In the genomic region with DNA sequence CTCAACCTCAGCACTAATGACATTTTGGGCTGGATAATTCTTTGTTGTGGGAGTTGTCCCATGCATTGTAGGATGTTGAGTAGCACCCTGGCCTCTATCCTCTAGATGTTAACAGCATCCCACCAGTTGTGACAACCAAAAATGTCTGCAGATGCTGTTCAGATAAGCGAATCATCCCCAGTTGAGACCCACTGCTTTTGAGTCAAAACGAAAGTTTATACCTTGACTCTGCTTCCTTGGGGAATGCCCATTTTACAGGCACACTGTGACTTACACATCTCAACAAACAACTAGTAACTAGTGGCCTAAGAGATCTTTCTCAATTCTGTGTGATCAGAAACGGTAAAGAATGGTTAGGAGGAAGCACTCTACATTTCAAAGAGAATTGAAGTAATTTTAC, we compare ENCODE assay signal across 11 cellular contexts. TPM values are rescaled to one million over a fixed set of nuclear protein-coding genes. Genes with fewer than 3 reads are reported as not detected.
A peak's percentile ranks its signal among the peaks of the same experiment; 100 is the strongest.
DNase-seq lines count a peak whose midpoint lies in the region; ATAC-seq and TF ChIP-seq lines count a peak whose summit lies in the region.
"Had no signal": no experiment of that assay in that cellular context is flagged by ENCODE, and none has a peak within 500 bp of the region (broad histone marks: within the 10 kb centered on the region; RNA-seq: fewer than 3 reads in every experiment).

No MANE protein-coding gene starts in this region.

- TF ChIP-seq CTCF in ascending aorta (IDR thresholded peaks at IDR 0.05): no peak

- H3K4me1 ChIP-seq in ascending aorta: no peaks in the 10 kb centered on the region
- H3K4me1 ChIP-seq: spleen had no signal

- no peak overlapping the region for H3K4me3 ChIP-seq in ascending aorta
- H3K4me3 ChIP-seq: spleen had no signal

- DNase-seq in AG08396 (ENCODE audit: low spot score) (no peak), ascending aorta (ENCODE audit: low spot score in 2 of 2) (no peak), pons (ENCODE audit: low spot score) (no peak), caudate nucleus (lab: John Stamatoyannopoulos, UW) (no peak)
- DNase-seq: NCI-H2171, spleen had no signal

- no peaks in the 10 kb centered on the region for H3K27me3 ChIP-seq in ascending aorta
- H3K27me3 ChIP-seq: spleen had no signal

- ATAC-seq in GM18511 (IDR thresholded peaks at IDR 0.05; ENCODE audit: unreplicated experiment): peak; percentile 99
- peak; percentile 98 for ATAC-seq in GM19351 (IDR thresholded peaks at IDR 0.05; ENCODE audit: unreplicated experiment)
- ATAC-seq in HG02798 (IDR thresholded peaks at IDR 0.05; ENCODE audit: poor library complexity, unreplicated experiment): peak; percentile 97
- peak; percentile 98 for ATAC-seq in HG03469 (IDR thresholded peaks at IDR 0.05; ENCODE audit: unreplicated experiment)

- H3K36me3 ChIP-seq in ascending aorta: peaks cover 4 to 8% of the 10 kb centered on the region in 2 donors

- H3K27ac ChIP-seq in ascending aorta (no peak overlapping the region), caudate nucleus (ENCODE audit: low read depth, low read length) (no peak overlapping the region)
- H3K27ac ChIP-seq: KMS-11, spleen had no signal

- intact Hi-C loops in ascending aorta (cut with DNase I): no loop called here

- H3K9me3 ChIP-seq in ascending aorta: no peaks in the 10 kb centered on the region
- H3K9me3 ChIP-seq: spleen had no signal

RNA-seq across cellular contexts. Expression of a gene that starts 37.0 kb away (rescaled TPM):
- total RNA-seq in ascending aorta: 5.2 TPM
